Comparison of ENCODE assay signal across 8 cellular contexts in genomic region chr1:41666991-41667631, GRCh38.
DNase-seq lines count a peak whose midpoint lies in the region; ATAC-seq and TF ChIP-seq lines count a peak whose summit lies in the region.

No MANE protein-coding gene starts in this region.

- no peaks in the 10 kb centered on the region for H3K36me3 ChIP-seq in thyroid gland
- H3K36me3 ChIP-seq in esophagus muscularis mucosa: no peaks in the 10 kb centered on the region

- TF ChIP-seq CTCF in thyroid gland (IDR thresholded peaks at IDR 0.05): no peak
- no peak for TF ChIP-seq CTCF in esophagus muscularis mucosa (IDR thresholded peaks at IDR 0.05)

- no peak for TF ChIP-seq POLR2A in thyroid gland (IDR thresholded peaks at IDR 0.05)
- TF ChIP-seq POLR2A in esophagus muscularis mucosa (IDR thresholded peaks at IDR 0.05; ENCODE audit: low read depth): no peak

- ATAC-seq in GM18868 (IDR thresholded peaks at IDR 0.05; ENCODE audit: unreplicated experiment): peak; percentile 65
- peak; percentile 65 for ATAC-seq in HG03280 (IDR thresholded peaks at IDR 0.05; ENCODE audit: unreplicated experiment)

- WGBS in thyroid gland, 2 donors: 65 to 81% methylated on average over 3 of the region's 3 CpGs
- 87% methylated on average over 3 of the region's 3 CpGs for WGBS in esophagus muscularis mucosa

- H3K27me3 ChIP-seq in thyroid gland (no peaks in the 10 kb centered on the region), esophagus muscularis mucosa (no peaks in the 10 kb centered on the region)

- intact Hi-C loops in thyroid gland (cut with DNase I): no loop called here
- intact Hi-C loops in esophagus muscularis mucosa (cut with DNase I): no loop called here

- no peak for TF ChIP-seq EP300 in esophagus muscularis mucosa (IDR thresholded peaks at IDR 0.05)

- DNase-seq in activated CD4-positive, alpha-beta T cell treated with anti-CD3 and anti-CD28 coated beads, Interleukin-2, amount 50 U/mL, for 4 hours: peak; percentile 70 to 75
- peak; percentile 54 for DNase-seq in fibroblast of gingiva (ENCODE audit: low read depth)
- peak; percentile 16 to 41 for DNase-seq in thyroid gland
- no peak for DNase-seq in Kasumi-1 (lab: John Stamatoyannopoulos, UW)
- DNase-seq in NOMO-1 (lab: John Stamatoyannopoulos, UW; ENCODE audit: unreplicated experiment in 2 of 2): no peak
- DNase-seq in esophagus muscularis mucosa (ENCODE audit: extremely low spot score): no peak

- H3K27ac ChIP-seq in thyroid gland (no peak overlapping the region), esophagus muscularis mucosa (replicated peaks in 1 of 4) (no peak overlapping the region)

- H3K4me3 ChIP-seq in thyroid gland (replicated peaks in 1 of 3): no peak overlapping the region
- H3K4me3 ChIP-seq in esophagus muscularis mucosa: no peak overlapping the region

- no peaks in the 10 kb centered on the region for H3K9me3 ChIP-seq in thyroid gland
- H3K9me3 ChIP-seq in esophagus muscularis mucosa: no peaks in the 10 kb centered on the region

- H3K4me1 ChIP-seq in thyroid gland (peaks cover 0 to 24% of the 10 kb centered on the region in 2 donors), esophagus muscularis mucosa (peaks cover 5 to 23% (median 18%) of the 10 kb centered on the region in 4 donors)

Comparison
In these comparisons a context has a peak if more than half of its experiments do, and no peak if none do; other contexts are left out.
1. DNase-seq: peak in activated CD4-positive, alpha-beta T cell treated with anti-CD3 and anti-CD28 coated beads, Interleukin-2, amount 50 U/mL, for 4 hours (2 of 2), fibroblast of gingiva (single experiment) and thyroid gland (2 of 2); none in Kasumi-1 (0 of 2), NOMO-1 (0 of 2) and esophagus muscularis mucosa (single experiment).